In the genomic region with DNA sequence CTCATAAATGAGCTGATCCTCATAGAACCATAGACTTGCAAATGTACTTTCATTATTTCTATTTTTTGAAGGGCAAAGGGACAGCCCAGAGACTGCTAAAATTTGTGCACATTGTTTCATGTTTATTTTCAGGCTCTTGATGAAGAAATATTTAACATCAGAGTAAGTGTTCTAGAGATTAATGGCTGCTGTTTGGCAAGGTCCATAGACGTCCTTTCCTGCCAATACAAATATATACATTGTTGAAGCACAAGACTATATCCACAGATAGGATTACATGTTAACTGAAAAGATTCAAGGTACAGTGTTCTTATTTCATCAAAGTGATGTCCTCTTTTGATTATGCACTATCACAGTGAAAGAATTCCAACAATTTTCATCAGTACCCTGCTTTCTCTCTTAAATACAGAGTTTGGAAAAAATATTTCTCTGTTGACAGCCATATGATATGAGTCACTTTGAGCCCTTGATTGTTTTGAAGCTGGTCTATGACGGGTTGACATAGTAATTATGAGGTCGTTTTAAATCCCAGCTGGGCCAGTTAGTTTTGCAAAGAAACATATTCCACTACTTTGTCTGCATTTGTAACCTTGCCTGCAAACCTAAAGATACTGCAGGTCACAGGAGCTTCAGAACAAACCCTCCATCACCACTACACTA, we compare ENCODE assay signal across 22 cellular contexts.
A peak's percentile ranks its signal among the peaks of the same experiment; 100 is the strongest.
DNase-seq lines count a peak whose midpoint lies in the region; ATAC-seq, FAIRE-seq and TF ChIP-seq lines count a peak whose summit lies in the region.
"Had no signal": no experiment of that assay in that cellular context is flagged by ENCODE, and none has a peak within 500 bp of the region (broad histone marks: within the 10 kb centered on the region; RNA-seq: fewer than 3 reads in every experiment).

No MANE protein-coding gene starts in this region.

- H3K4me1 ChIP-seq in HepG2 (ENCODE audit: insufficient read depth, low read length) (no peaks in the 10 kb centered on the region; the same call in 1 of the 2 replicates), right lobe of liver (no peaks in the 10 kb centered on the region), OCI-LY3 (ENCODE audit: low read length) (no peaks in the 10 kb centered on the region), mucosa of descending colon (ENCODE audit: low read depth) (no peaks in the 10 kb centered on the region)
- H3K4me1 ChIP-seq: colonic mucosa, upper lobe of right lung had no signal

- peaks cover 21% of the 10 kb centered on the region for H3K27me3 Mint-ChIP-seq in activated T-cell treated with anti-CD3 and anti-CD28 coated beads, Interleukin-2, amount 50 U/mL, for 24 hours

- in situ Hi-C loops in HepG2 (cut with HindIII; ENCODE audit: extremely low pct_ligation_motif_present, low pct_unique_long_range_greater_than_20kb), result no loop called here

- no peaks in the 10 kb centered on the region for H3K9me3 Mint-ChIP-seq in activated T-cell treated with anti-CD3 and anti-CD28 coated beads, Interleukin-2, amount 50 U/mL, for 24 hours
- H3K9me3 Mint-ChIP-seq: CD4-positive, alpha-beta memory T cell; naive B cell had no signal

- H3K4me3 ChIP-seq in HepG2 (replicated peaks in 1 of 3; ENCODE audit: insufficient read depth in 1 of 3, low read depth in 2 of 3, low read length in 3 of 3), result no peak overlapping the region
- H3K4me3 ChIP-seq in right lobe of liver, result no peak overlapping the region
- H3K4me3 ChIP-seq in OCI-LY3 (ENCODE audit: low read length), result no peak overlapping the region
- H3K4me3 ChIP-seq in fibroblast of mammary gland (ENCODE audit: control insufficient read depth, low read depth, low read length), result no peak overlapping the region
- H3K4me3 ChIP-seq in mucosa of descending colon, result no peak overlapping the region
- H3K4me3 ChIP-seq: colonic mucosa, lung, upper lobe of right lung had no signal

- BruUV-seq in HepG2 (replicated peaks; lab: Mats Ljungman, UMichigan), result no TSS peak

- TF ChIP-seq EP300 in HepG2 (IDR thresholded peaks at IDR 0.05; ENCODE audit: low read depth in 2 of 2, low read length in 2 of 2), result no peak
- no peak for TF ChIP-seq EP300 in HepG2 (CRISPR knock-in tag; IDR thresholded peaks at IDR 0.05; ENCODE audit: borderline replicate concordance)

- H4K20me1 ChIP-seq in HepG2 (ENCODE audit: insufficient read depth, low read length) (no peaks in the 10 kb centered on the region), OCI-LY3 (ENCODE audit: insufficient read depth, low read length) (no peaks in the 10 kb centered on the region)

- H3K27ac Mint-ChIP-seq in activated T-cell treated with anti-CD3 and anti-CD28 coated beads, Interleukin-2, amount 50 U/mL, for 24 hours, result no peak overlapping the region
- H3K27ac Mint-ChIP-seq: CD4-positive, alpha-beta memory T cell; naive B cell had no signal

- 0% methylated on average over 3 of the region's 3 CpGs for WGBS in HepG2 (ENCODE audit: low lambda C conversion rate)
- WGBS in right lobe of liver (ENCODE audit: insufficient coverage, low coverage, low lambda C conversion rate, missing lambda C conversion rate), result 24% methylated on average over 3 of the region's 3 CpGs

- H3K4me1 Mint-ChIP-seq in activated T-cell treated with anti-CD3 and anti-CD28 coated beads, Interleukin-2, amount 50 U/mL, for 24 hours (ENCODE audit: low read depth), result no peaks in the 10 kb centered on the region
- H3K4me1 Mint-ChIP-seq: CD4-positive, alpha-beta memory T cell; naive B cell had no signal

- H3K36me3 ChIP-seq in HepG2 (replicated peaks in 1 of 2; ENCODE audit: control insufficient read depth in 1 of 2, insufficient read depth in 2 of 2, low read length in 2 of 2), result no peaks in the 10 kb centered on the region
- H3K36me3 ChIP-seq in right lobe of liver, result no peaks in the 10 kb centered on the region
- H3K36me3 ChIP-seq in OCI-LY3 (replicated peaks; ENCODE audit: low read depth, low read length), result no peaks in the 10 kb centered on the region
- H3K36me3 ChIP-seq in mucosa of descending colon (ENCODE audit: low read depth), result no peaks in the 10 kb centered on the region
- H3K36me3 ChIP-seq: colonic mucosa, upper lobe of right lung had no signal

- TF ChIP-seq CTCF in HepG2 (CRISPR knock-in tag; IDR thresholded peaks at IDR 0.05) (no peak), right lobe of liver (IDR thresholded peaks at IDR 0.05) (no peak), OCI-LY3 (IDR thresholded peaks at IDR 0.05; ENCODE audit: low read depth, low read length) (no peak), fibroblast of mammary gland (conservative IDR thresholded peaks at IDR 0.05; ENCODE audit: control insufficient read depth, insufficient read depth, low read depth, low read length) (no peak), mucosa of descending colon (IDR thresholded peaks at IDR 0.05) (no peak)

- no peak for FAIRE-seq in HepG2 (lab: Jason Lieb, UNC)
- FAIRE-seq: frontal cortex had no signal

- no peaks in the 10 kb centered on the region for H3K36me3 Mint-ChIP-seq in activated T-cell treated with anti-CD3 and anti-CD28 coated beads, Interleukin-2, amount 50 U/mL, for 24 hours (ENCODE audit: low read depth)
- H3K36me3 Mint-ChIP-seq: CD4-positive, alpha-beta memory T cell; naive B cell had no signal

- H3K9me3 ChIP-seq in HepG2 (ENCODE audit: low read length) (no peaks in the 10 kb centered on the region), right lobe of liver (no peaks in the 10 kb centered on the region), OCI-LY3 (ENCODE audit: insufficient read depth, low read length) (no peaks in the 10 kb centered on the region), mucosa of descending colon (no peaks in the 10 kb centered on the region)
- H3K9me3 ChIP-seq: colonic mucosa, upper lobe of right lung had no signal

- no peak overlapping the region for H3K9ac ChIP-seq in HepG2 (ENCODE audit: insufficient read depth, low read depth, low read length)
- H3K9ac ChIP-seq in OCI-LY3 (ENCODE audit: low read length), result no peak overlapping the region
- H3K9ac ChIP-seq: KMS-11, parathyroid adenoma had no signal

- intact Hi-C loops in HepG2 (cut with micrococcal nuclease; ENCODE audit: unreplicated experiment) (no loop called here), right lobe of liver (cut with DNase I) (no loop called here), mucosa of descending colon (cut with DNase I, micrococcal nuclease) (no loop called here)

- H3K27me3 ChIP-seq in HepG2 (ENCODE audit: control insufficient read depth in 1 of 2, insufficient read depth in 2 of 2, low read length in 2 of 2) (no peaks in the 10 kb centered on the region), right lobe of liver (no peaks in the 10 kb centered on the region), OCI-LY3 (ENCODE audit: low read depth, low read length) (no peaks in the 10 kb centered on the region)
- H3K27me3 ChIP-seq: colonic mucosa, upper lobe of right lung had no signal

- POLR2A ChIA-PET in HepG2 (lab: Yijun Ruan, JAX), result no interaction called here

- no peak overlapping the region for H3K27ac ChIP-seq in HepG2 (ENCODE audit: extremely low read length, insufficient read depth, low read length)
- no peak overlapping the region for H3K27ac ChIP-seq in right lobe of liver
- H3K27ac ChIP-seq in OCI-LY3 (ENCODE audit: low read length), result no peak overlapping the region
- H3K27ac ChIP-seq: colonic mucosa, KMS-11, parathyroid adenoma, upper lobe of right lung had no signal

- H3K4me2 ChIP-seq in HepG2 (ENCODE audit: low read depth, low read length) (no peak overlapping the region), OCI-LY3 (ENCODE audit: low read length) (no peak overlapping the region)
- H3K4me2 ChIP-seq: KMS-11 had no signal

- ATAC-seq in HepG2, result peak; percentile 30; the same call in 1 of the 3 replicates
- no peak for ATAC-seq in right lobe of liver
- ATAC-seq in GM18907 (IDR thresholded peaks at IDR 0.05; ENCODE audit: unreplicated experiment), result no peak
- ATAC-seq in mucosa of descending colon, result no peak
- ATAC-seq: upper lobe of right lung had no signal

- no peak for TF ChIP-seq POLR2A in HepG2 (IDR thresholded peaks at IDR 0.05; ENCODE audit: insufficient read depth in 1 of 2, low read depth in 2 of 2, low read length in 2 of 2)
- TF ChIP-seq POLR2A in right lobe of liver (IDR thresholded peaks at IDR 0.05), result no peak

- H3K4me3 Mint-ChIP-seq in activated T-cell treated with anti-CD3 and anti-CD28 coated beads, Interleukin-2, amount 50 U/mL, for 24 hours, result no peak overlapping the region
- H3K4me3 Mint-ChIP-seq: CD4-positive, alpha-beta memory T cell; naive B cell had no signal

- H3K79me2 ChIP-seq in HepG2 (ENCODE audit: insufficient read depth, low read length), result no peaks in the 10 kb centered on the region
- H3K79me2 ChIP-seq in OCI-LY3 (ENCODE audit: low read length), result no peaks in the 10 kb centered on the region
- H3K79me2 ChIP-seq: parathyroid adenoma had no signal

- DNase-seq in HepG2 (ENCODE audit: low spot score), result peak; percentile 26
- no peak for DNase-seq in right lobe of liver
- DNase-seq in fibroblast of mammary gland (ENCODE audit: low read depth), result peak; percentile 45
- no peak for DNase-seq in mucosa of descending colon
- DNase-seq in iPS-NIHi7 (ENCODE audit: extremely low spot score), result no peak
- DNase-seq in activated T-cell treated with anti-CD3 and anti-CD28 coated beads, Interleukin-2, amount 50 U/mL, for 24 hours, result no peak
- DNase-seq: activated CD4-positive, alpha-beta T cell treated with anti-CD3 and anti-CD28 coated beads, Interleukin-2, amount 50 U/mL, for 1 hour; activated naive CD4-positive, alpha-beta T cell treated with Interleukin-2 at 50 U/mL for 16 hours; activated T-cell treated with anti-CD3 and anti-CD28 coated beads for 4 hours; CD4-positive, alpha-beta memory T cell; colonic mucosa; DND-41; GOT3; naive B cell; RPMI8226; upper lobe of right lung had no signal

- no peak overlapping the region for H2AFZ ChIP-seq in HepG2 (ENCODE audit: low read length)
- H2AFZ ChIP-seq in OCI-LY3 (ENCODE audit: low read depth, low read length), result peak overlapping the region; percentile 33; the same call in 1 of the 2 replicates
- H2AFZ ChIP-seq: parathyroid adenoma had no signal

- no peak for TF ChIP-seq RAD21 in HepG2 (CRISPR knock-in tag; IDR thresholded peaks at IDR 0.05)

- CTCF ChIA-PET in HepG2 (lab: Yijun Ruan, JAX; ENCODE audit: low intra/inter-chr PET ratio, low total read pairs), result no interaction called here

TF ChIP-seq in HepG2, 621 proteins besides CTCF, POLR2A, EP300 and RAD21 (continues in another document):
- no peak for TF ChIP-seq ZBTB7B (CRISPR knock-in tag; IDR thresholded peaks at IDR 0.05)
- TF ChIP-seq TBP (CRISPR knock-in tag; IDR thresholded peaks at IDR 0.05), result no peak
- TF ChIP-seq ZNF773 (CRISPR knock-in tag; IDR thresholded peaks at IDR 0.05; ENCODE audit: borderline replicate concordance), result no peak

Comparison
In these comparisons a context has a peak if more than half of its experiments do, and no peak if none do; other contexts are left out.
1. DNase-seq: peak in HepG2 (single experiment) and fibroblast of mammary gland (single experiment); none in right lobe of liver (0 of 3), mucosa of descending colon (0 of 3), iPS-NIHi7 (single experiment) and activated T-cell treated with anti-CD3 and anti-CD28 coated beads, Interleukin-2, amount 50 U/mL, for 24 hours (single experiment).